ENCODE assay signal across 16 cellular contexts in the genomic region with DNA sequence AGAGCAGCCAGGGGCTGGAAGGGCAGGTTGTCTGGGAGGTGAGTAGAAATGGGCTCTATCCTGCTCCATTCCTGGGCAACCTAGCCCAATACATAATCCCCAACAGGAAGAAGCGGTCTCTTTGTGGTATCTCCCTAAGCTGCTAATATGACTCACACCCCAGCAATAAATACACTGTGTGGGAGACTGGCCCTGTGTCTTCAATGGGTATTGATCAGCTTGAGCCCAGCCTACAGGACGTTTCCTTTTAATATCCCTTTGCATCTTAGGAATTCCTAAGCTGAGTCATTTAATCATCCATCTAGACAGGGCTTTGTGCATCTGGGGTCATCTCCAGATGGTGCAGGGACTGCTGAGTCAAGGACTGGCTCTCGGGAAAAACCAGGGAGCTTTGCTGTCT.
DNase-seq lines count a peak whose midpoint lies in the region; TF ChIP-seq lines count a peak whose summit lies in the region.
"Had no signal": no experiment of that assay in that cellular context is flagged by ENCODE, and none has a peak within 500 bp of the region (broad histone marks: within the 10 kb centered on the region; RNA-seq: fewer than 3 reads in every experiment).

No MANE protein-coding gene starts in this region.

- 0 out of 2 replicates have a peak, but pooled peaks cover 3% of the 10 kb centered on the region for H3K27me3 ChIP-seq in MG63
- H3K27me3 ChIP-seq: cardiac muscle cell, right lobe of liver had no signal

- H3K9me3 Mint-ChIP-seq in osteocyte (ENCODE audit: unreplicated experiment): no peaks in the 10 kb centered on the region
- H3K9me3 Mint-ChIP-seq: T-helper 1 cell treated with Interleukin-12 subunit alpha and Interleukin-12 subunit beta and Interleukin-4 antibody, amounts not matched to agents 30 μg/mL and 1 μg/mL, for 36 hours; type B pancreatic cell had no signal

- H3K4me1 Mint-ChIP-seq in osteocyte (ENCODE audit: unreplicated experiment): peaks cover 8% of the 10 kb centered on the region

- H3K36me3 ChIP-seq in MG63: no peaks in the 10 kb centered on the region
- H3K36me3 ChIP-seq: right lobe of liver had no signal

- H3K4me3 Mint-ChIP-seq in osteocyte (ENCODE audit: unreplicated experiment): no peak overlapping the region
- H3K4me3 Mint-ChIP-seq: T-helper 1 cell treated with Interleukin-12 subunit alpha and Interleukin-12 subunit beta and Interleukin-4 antibody, amounts not matched to agents 30 μg/mL and 1 μg/mL, for 36 hours; type B pancreatic cell had no signal

- H3K9me3 ChIP-seq in MG63: no peaks in the 10 kb centered on the region
- H3K9me3 ChIP-seq: right lobe of liver had no signal

- DNase-seq in ELF-1 (ENCODE audit: low read depth, low spot score) (peak; percentile 33), MG63 (peak; percentile 43), amniotic epithelial cell (ENCODE audit: low read depth) (peak; percentile 56), retinal pigment epithelial cell (ENCODE audit: low read depth) (peak; percentile 54), osteocyte (ENCODE audit: extremely low spot score, unreplicated experiment) (no peak), GM20000 (ENCODE audit: low spot score) (no peak)
- DNase-seq in activated CD4-positive, alpha-beta T cell treated with anti-CD3 and anti-CD28 coated beads, Interleukin-2, amount 50 U/mL, for 1 hour: no peak
- DNase-seq: activated CD4-positive, CD25-positive, alpha-beta regulatory T cell; dorsolateral prefrontal cortex; NK-92 treated with Interleukin-12 subunit alpha and Interleukin-12 subunit beta, amount 100 ng/mL, for 24 hours; right lobe of liver; stimulated activated naive CD4-positive, alpha-beta T cell treated with Interleukin-2 at 50 U/mL for 16 hours had no signal

- no peaks in the 10 kb centered on the region for H3K27me3 Mint-ChIP-seq in osteocyte (ENCODE audit: unreplicated experiment)

- no peak overlapping the region for H3K27ac Mint-ChIP-seq in osteocyte (ENCODE audit: unreplicated experiment)
- H3K27ac Mint-ChIP-seq: T-helper 1 cell treated with Interleukin-12 subunit alpha and Interleukin-12 subunit beta and Interleukin-4 antibody, amounts not matched to agents 30 μg/mL and 1 μg/mL, for 36 hours; type B pancreatic cell had no signal

- no peak overlapping the region for H3K4me3 ChIP-seq in MG63
- H3K4me3 ChIP-seq in retinal pigment epithelial cell (ENCODE audit: low read length): no peak overlapping the region
- H3K4me3 ChIP-seq: cardiac muscle cell, dorsolateral prefrontal cortex, lung, right lobe of liver had no signal

- no peak for TF ChIP-seq CTCF in retinal pigment epithelial cell (conservative IDR thresholded peaks at IDR 0.05; ENCODE audit: low read depth, low read length)
- TF ChIP-seq CTCF in osteocyte (IDR thresholded peaks at IDR 0.05): no peak
- no peak for TF ChIP-seq CTCF in GM20000 (IDR thresholded peaks at IDR 0.05; ENCODE audit: extremely low read depth, missing control alignments)

- H3K36me3 Mint-ChIP-seq in osteocyte (ENCODE audit: unreplicated experiment): peaks cover 17% of the 10 kb centered on the region

Comparison
In these comparisons a context has a peak if more than half of its experiments do, and no peak if none do; other contexts are left out.
1. DNase-seq: peak in ELF-1 (single experiment), MG63 (single experiment), amniotic epithelial cell (single experiment) and retinal pigment epithelial cell (single experiment); none in osteocyte (single experiment), GM20000 (single experiment) and activated CD4-positive, alpha-beta T cell treated with anti-CD3 and anti-CD28 coated beads, Interleukin-2, amount 50 U/mL, for 1 hour (single experiment).